ENCODE assay signal across 22 cellular contexts in the genomic region with DNA sequence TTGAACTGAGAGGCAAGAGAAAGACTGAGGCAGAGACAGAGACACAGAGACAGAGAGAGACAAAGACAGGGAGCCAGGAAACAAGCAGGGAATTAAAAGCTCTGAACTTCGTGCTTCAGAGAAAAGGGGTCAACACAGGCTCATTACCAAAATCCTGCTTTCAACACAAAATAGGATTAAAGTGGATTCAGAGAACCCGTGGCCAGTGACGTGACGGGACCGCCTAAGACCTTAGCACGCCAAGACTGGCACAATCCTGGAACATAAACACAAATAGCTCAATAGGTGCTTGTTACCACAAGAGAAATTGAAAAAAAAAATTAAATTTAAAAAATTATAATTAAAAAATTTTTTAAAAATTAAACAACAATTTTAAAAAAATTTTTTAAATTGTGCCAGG. TPM values are rescaled to one million over a fixed set of nuclear protein-coding genes. Genes with fewer than 3 reads are reported as not detected.
A peak's percentile ranks its signal among the peaks of the same experiment; 100 is the strongest.
DNase-seq lines count a peak whose midpoint lies in the region; ATAC-seq, FAIRE-seq and TF ChIP-seq lines count a peak whose summit lies in the region.
"Had no signal": no experiment of that assay in that cellular context is flagged by ENCODE, and none has a peak within 500 bp of the region (broad histone marks: within the 10 kb centered on the region; RNA-seq: fewer than 3 reads in every experiment).

No MANE protein-coding gene starts in this region.

- H3K9me3 ChIP-seq in right atrium auricular region (no peaks in the 10 kb centered on the region), kidney (ENCODE audit: control insufficient read depth in 1 of 2, low read length in 2 of 2) (no peaks in the 10 kb centered on the region), psoas muscle (no peaks in the 10 kb centered on the region), uterus (no peaks in the 10 kb centered on the region), aorta (ENCODE audit: control insufficient read depth, low read length) (no peaks in the 10 kb centered on the region)
- H3K9me3 ChIP-seq: A549 had no signal

- H3K9ac ChIP-seq in kidney (ENCODE audit: low read length in 2 of 2) = no peak overlapping the region

- H3K36me3 ChIP-seq in right atrium auricular region = peaks cover 41% of the 10 kb centered on the region
- H3K36me3 ChIP-seq in kidney (ENCODE audit: control insufficient read depth in 1 of 2, insufficient read depth in 2 of 2, low read length in 2 of 2) = peaks cover 15 to 50% of the 10 kb centered on the region in 2 donors
- H3K36me3 ChIP-seq in psoas muscle (ENCODE audit: insufficient read depth in 1 of 2, low read depth in 1 of 2) = peaks cover 6 to 75% of the 10 kb centered on the region in 2 donors
- no peaks in the 10 kb centered on the region for H3K36me3 ChIP-seq in uterus
- H3K36me3 ChIP-seq in aorta (ENCODE audit: control insufficient read depth in 1 of 2, insufficient read depth in 2 of 2, low read length in 1 of 2) = peaks cover 0 to 9% of the 10 kb centered on the region in 2 donors

- ATAC-seq in psoas muscle (no peak), aorta (ENCODE audit: low FRiP score) (no peak), HG02759 (IDR thresholded peaks at IDR 0.05; ENCODE audit: unreplicated experiment) (no peak)
- ATAC-seq: A549; activated T-cell treated with anti-CD3 and anti-CD28 coated beads, Interleukin-2, amount 50 U/mL, for 4 hours; effector memory CD8-positive, alpha-beta T cell; stimulated activated naive CD8-positive, alpha-beta T cell treated with anti-CD3 and anti-CD28 coated beads, Interleukin-15, amount 100 ng/mL, for 72 hours had no signal

- WGBS in psoas muscle, 3 donors = 81 to 91% (median 83%) methylated on average over 6 of the region's 6 CpGs
- 94 to 95% methylated on average over 6 of the region's 6 CpGs for WGBS in aorta, 2 donors

- TF ChIP-seq CTCF in right atrium auricular region (IDR thresholded peaks at IDR 0.05) (no peak), kidney (IDR thresholded peaks at IDR 0.05; ENCODE audit: borderline replicate concordance, extremely low read depth, insufficient read depth) (no peak), psoas muscle (IDR thresholded peaks at IDR 0.05) (no peak), uterus (IDR thresholded peaks at IDR 0.05) (no peak)

- FAIRE-seq in kidney (lab: Jason Lieb, UNC) = no peak
- FAIRE-seq: A549 had no signal

- H3K4me1 ChIP-seq in right atrium auricular region = peaks cover 0 to 41% of the 10 kb centered on the region in 2 donors
- peaks cover 8 to 21% of the 10 kb centered on the region in 2 donors for H3K4me1 ChIP-seq in kidney (ENCODE audit: control insufficient read depth in 1 of 2, insufficient read depth in 1 of 2, low read depth in 1 of 2, low read length in 2 of 2)
- no peaks in the 10 kb centered on the region for H3K4me1 ChIP-seq in psoas muscle
- no peaks in the 10 kb centered on the region for H3K4me1 ChIP-seq in uterus
- H3K4me1 ChIP-seq in aorta (ENCODE audit: control insufficient read depth in 1 of 2, insufficient read depth in 2 of 2, low read length in 2 of 2) = peaks cover 0 to 2% of the 10 kb centered on the region in 2 donors
- H3K4me1 ChIP-seq: A549 had no signal

- intact Hi-C loops in cardiac septum (cut with DNase I) = no loop called here
- intact Hi-C loops in kidney (cut with DNase I) = no loop called here
- intact Hi-C loops in psoas muscle (cut with DNase I) = no loop called here
- intact Hi-C loops in uterus (cut with DNase I; ENCODE audit: low total_unique reads) = no loop called here
- intact Hi-C loops in aorta (cut with DNase I) = no loop called here

- peak overlapping the region; percentile 62 to 71 for H3K27ac ChIP-seq in right atrium auricular region
- peak overlapping the region; percentile 43 to 44 for H3K27ac ChIP-seq in kidney (ENCODE audit: low read depth in 2 of 2, low read length in 2 of 2)
- peak overlapping the region; percentile 60 for H3K27ac ChIP-seq in psoas muscle
- peak overlapping the region; percentile 69 to 79 for H3K27ac ChIP-seq in uterus
- no peak overlapping the region for H3K27ac ChIP-seq in aorta (ENCODE audit: low read depth in 1 of 2, low read length in 2 of 2)
- H3K27ac ChIP-seq: A549, RWPE1 had no signal

- H3K27me3 ChIP-seq in right atrium auricular region (no peaks in the 10 kb centered on the region), psoas muscle (ENCODE audit: insufficient read depth in 3 of 3, low read length in 2 of 3) (no peaks in the 10 kb centered on the region), uterus (no peaks in the 10 kb centered on the region), aorta (ENCODE audit: control insufficient read depth in 1 of 2, insufficient read depth in 2 of 2, low read length in 1 of 2) (no peaks in the 10 kb centered on the region)

- no peak for TF ChIP-seq POLR2A in uterus (IDR thresholded peaks at IDR 0.05)

- DNase-seq in right atrium auricular region (ENCODE audit: low spot score) (no peak), cardiac septum (ENCODE audit: low spot score) (no peak), kidney (peak; percentile 35), psoas muscle (no peak), uterus (no peak), aorta (no peak), kidney glomerular epithelial cell (lab: John Stamatoyannopoulos, UW) (no peak)
- DNase-seq: activated CD4-positive, CD25-positive, alpha-beta regulatory T cell treated with anti-CD3 and anti-CD28 coated beads, Interleukin-2, amount 50 U/mL, for 72 hours; activated CD8-positive, alpha-beta memory T cell treated with anti-CD3 and anti-CD28 coated beads for 24 hours; activated naive CD4-positive, alpha-beta T cell treated with anti-CD3 and anti-CD28 coated beads, Interleukin-2, amount 50 U/mL, for 16 hours; activated T-cell treated with anti-CD3 and anti-CD28 coated beads, Interleukin-2, amount 50 U/mL, for 4 hours; Calu3; effector memory CD8-positive, alpha-beta T cell; HCEC 1CT; mesendoderm; NCI-H1436 treated with DMSO at 0.1 percent for 48 hours; NCI-H510A treated with DMSO at 0.1 percent for 48 hours; stimulated activated CD4-positive, alpha-beta T cell treated with anti-CD3 and anti-CD28 coated beads, Interleukin-4, amount 100 ng/mL, for 4 hours; stimulated activated naive CD8-positive, alpha-beta T cell treated with anti-CD3 and anti-CD28 coated beads, Interleukin-15, amount 100 ng/mL, for 72 hours had no signal

- H3K4me3 ChIP-seq in right atrium auricular region (no peak overlapping the region), kidney (ENCODE audit: low read length in 2 of 2) (no peak overlapping the region), psoas muscle (no peak overlapping the region), uterus (no peak overlapping the region), aorta (ENCODE audit: low read length in 2 of 2) (no peak overlapping the region)
- H3K4me3 ChIP-seq: A549 had no signal

RNA-seq across cellular contexts. Expression of a gene that starts 21.5 kb away (rescaled TPM):
- total RNA-seq in right atrium auricular region (10 to 100 TPM; 10.5 to 14.3 TPM), cardiac septum (10.2 TPM), kidney (47.7 TPM), psoas muscle (10 to 100 TPM; 13.0 to 20.8 (median 15.5) TPM), uterus (10 to 100 TPM in 3 of 4 donors, 1 to 10 TPM in 1; 8.7 to 25.7 (median 17.9) TPM), aorta (10 to 100 TPM; 23.2 to 25.0 TPM)
- polyA plus RNA-seq in kidney (ENCODE audit: insufficient read depth, low read depth, low replicate concordance) (95.1 TPM), psoas muscle (10 to 100 TPM in 2 of 3 donors, 1 to 10 TPM in 1; 9.8 to 18.3 (median 11.4) TPM), aorta (10 to 100 TPM; 19.2 to 35.1 TPM)

RNA-seq across cellular contexts. Expression of a gene that starts 39.7 kb away (rescaled TPM):
- total RNA-seq in right atrium auricular region (10 to 100 TPM; 41.7 to 47.3 TPM), cardiac septum (38.8 TPM), kidney (58.8 TPM), psoas muscle (10 to 100 TPM; 31.5 to 45.6 (median 39.0) TPM), uterus (100 to 1,000 TPM in 2 of 4 donors, 10 to 100 TPM in 2; 32.6 to 128 (median 75.1) TPM), aorta (10 to 100 TPM; 68.2 to 72.6 TPM)
- polyA plus RNA-seq in kidney (ENCODE audit: insufficient read depth, low read depth, low replicate concordance) (3.9 TPM), psoas muscle (10 to 100 TPM in 2 of 3 donors, 1 to 10 TPM in 1; 8.2 to 24.9 (median 12.1) TPM), aorta (10 to 100 TPM in 1 of 2 donors, 1 to 10 TPM in 1; 2.3 to 11.0 TPM)

Comparison
In these comparisons a context has a peak if more than half of its experiments do, and no peak if none do; other contexts are left out.
1. H3K27ac ChIP-seq: peak in right atrium auricular region (2 of 2), kidney (2 of 2), psoas muscle (single experiment) and uterus (2 of 2); none in aorta (0 of 2).